ENCODE assay signal across 23 cellular contexts in the genomic region with DNA sequence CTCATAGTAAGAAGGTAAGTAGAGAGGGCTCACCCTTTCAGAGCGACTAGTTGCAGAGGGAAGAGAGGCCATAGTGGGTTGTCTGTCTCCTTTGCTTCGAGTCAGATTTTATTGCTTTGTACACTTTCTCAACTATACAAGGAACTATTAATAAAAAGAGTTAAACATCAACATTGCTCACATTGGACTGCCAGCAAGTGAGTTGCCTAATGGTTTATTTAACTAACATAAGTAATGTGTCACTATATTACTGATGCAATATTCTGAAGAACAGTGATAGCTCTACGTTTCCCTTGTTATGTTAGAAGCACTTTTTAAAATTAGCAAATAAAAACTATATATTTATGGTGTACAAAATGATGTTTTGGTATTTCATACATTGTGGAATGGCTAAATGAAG.
"Had no signal": no experiment of that assay in that cellular context is flagged by ENCODE, and none has a peak within 500 bp of the region (broad histone marks: within the 10 kb centered on the region; RNA-seq: fewer than 3 reads in every experiment).

No MANE protein-coding gene starts in this region.

- ATAC-seq: mucosa of descending colon; naive thymus-derived CD4-positive, alpha-beta T cell; natural killer cell treated with Interleukin-12 subunit alpha and Interleukin-12 subunit beta and Interleukin-15 and Interleukin-18, amount 100 ng/mL, for 72 hours; right cardiac atrium; sciatic nerve; stimulated activated effector memory CD8-positive, alpha-beta T cell treated with anti-CD3 and anti-CD28 coated beads, Interleukin-12 subunit alpha, Interleukin-12 subunit beta, amount 100 ng/mL, for 72 hours; upper lobe of right lung had no signal

- H3K4me3 ChIP-seq: left ventricle myocardium inferior, lung, mucosa of descending colon, ovary, skin epidermis, spleen, suprapubic skin, thoracic aorta, tibial artery, upper lobe of right lung had no signal

- H3K27ac ChIP-seq: left ventricle myocardium inferior, ovary, skin epidermis, spleen, suprapubic skin, thoracic aorta, tibial artery, upper lobe of right lung had no signal

- H3K36me3 ChIP-seq: left ventricle myocardium inferior, ovary, spleen, suprapubic skin, thoracic aorta, tibial artery, upper lobe of right lung had no signal

- H3K4me1 ChIP-seq: left ventricle myocardium inferior, spleen, suprapubic skin, tibial artery, upper lobe of right lung had no signal

- H3K27me3 ChIP-seq: ovary, spleen, suprapubic skin, tibial artery, upper lobe of right lung had no signal

- H3K9me3 ChIP-seq: mucosa of descending colon, ovary, suprapubic skin, thoracic aorta, tibial artery, upper lobe of right lung had no signal

- FAIRE-seq: urothelium cell line had no signal

- DNase-seq: hypothalamus; islet precursor cell; left ventricle myocardium inferior; midbrain; mucosa of descending colon; naive thymus-derived CD4-positive, alpha-beta T cell; ovary; retina; right cardiac atrium; spleen; stimulated activated CD4-positive, alpha-beta T cell treated with anti-CD3 and anti-CD28 coated beads, Interleukin-4, amount 100 ng/mL, for 24 hours; stimulated activated naive CD4-positive, alpha-beta T cell; tibial artery; trophoblast cell; upper lobe of right lung had no signal
